4 cellular contexts compared by ENCODE assay signal in genomic region chrX:137107877-137108276, GRCh38.
DNase-seq lines count a peak whose midpoint lies in the region; ATAC-seq, FAIRE-seq and TF ChIP-seq lines count a peak whose summit lies in the region.
"Not testable (repeated sequence)": the region's sequence is repeated elsewhere in the genome, so short reads cannot be mapped to it uniquely, and the experiment has no call there.

No MANE protein-coding gene starts in this region.

- not testable (repeated sequence) for H3K79me2 ChIP-seq in neural progenitor cell (ENCODE audit: low read depth)

- ATAC-seq in SK-N-SH treated with all-trans-retinoic acid at 6 μM for 48 hours = not testable (repeated sequence)

- H4K20me1 ChIP-seq in neural progenitor cell (ENCODE audit: low read depth) = not testable (repeated sequence)

- peaks cover 12% of the 10 kb centered on the region for H3K9me3 Mint-ChIP-seq in neural progenitor cell

- CTCF ChIA-PET in HEK293 (lab: Yijun Ruan, JAX) = not testable (repeated sequence)

- H3F3A ChIP-seq in neural progenitor cell (ENCODE audit: low read depth) = not testable (repeated sequence)

- not testable (repeated sequence) for H3K36me3 Mint-ChIP-seq in neural progenitor cell

- not testable (repeated sequence) for H3K9me3 ChIP-seq in HEK293 (ENCODE audit: control insufficient read depth, insufficient read depth, low read depth, low read length); neural progenitor cell (ENCODE audit: low read depth)

- H3K4me3 ChIP-seq in HEK293 (ENCODE audit: low read depth, low read length); neural progenitor cell: not testable (repeated sequence)

- not testable (repeated sequence) for H3K36me3 ChIP-seq in HEK293 (ENCODE audit: control insufficient read depth in 2 of 2, insufficient read depth in 1 of 2, low read length in 2 of 2); neural progenitor cell

- FAIRE-seq in colon (lab: Jason Lieb, UNC) = peak; percentile 58

- not testable (repeated sequence) for TF ChIP-seq CTCF in HEK293 (tag by site-specific recombination; IDR thresholded peaks at IDR 0.05); neural progenitor cell (IDR thresholded peaks at IDR 0.05)

- H3K27ac ChIP-seq in HEK293 (ENCODE audit: extremely low read depth, low read depth, low read length); neural progenitor cell: not testable (repeated sequence)

- POLR2A ChIA-PET in HEK293 (lab: Yijun Ruan, JAX) = not testable (repeated sequence)

- H3K27me3 Mint-ChIP-seq in neural progenitor cell (ENCODE audit: insufficient read depth, low read depth) = not testable (repeated sequence)

- H3K4me1 ChIP-seq in HEK293 (ENCODE audit: control insufficient read depth, insufficient read depth, low read length); neural progenitor cell: not testable (repeated sequence)

- DNase-seq in neural progenitor cell (ENCODE audit: low spot score) = not testable (repeated sequence)

- peak overlapping the region; percentile 58 for H3K4me3 Mint-ChIP-seq in neural progenitor cell

- not testable (repeated sequence) for H3K27ac Mint-ChIP-seq in neural progenitor cell

- not testable (repeated sequence) for H3K4me1 Mint-ChIP-seq in neural progenitor cell

- H3K27me3 ChIP-seq in neural progenitor cell = not testable (repeated sequence)

- not testable (repeated sequence) for H3K9ac ChIP-seq in neural progenitor cell

- not testable (repeated sequence) for H2AFZ ChIP-seq in neural progenitor cell (replicated peaks)

- H3K4me2 ChIP-seq in neural progenitor cell = not testable (repeated sequence)

TF ChIP-seq in HEK293, 187 proteins besides CTCF, POLR2A, EP300 and RAD21:
- peak; percentile 82 for TF ChIP-seq ZNF146 (tag by site-specific recombination; IDR thresholded peaks at IDR 0.05)

TF ChIP-seq in SK-N-SH treated with all-trans-retinoic acid at 6 μM for 48 hours, 23 proteins besides CTCF, POLR2A, EP300 and RAD21:
- TF ChIP-seq ZNF8 (CRISPR knock-in tag; IDR thresholded peaks at IDR 0.05) = peak; percentile 57
